Comparison of ENCODE assay signal across 2 cellular contexts in genomic region chr6:124919703-124920102, GRCh38. TPM values are rescaled to one million over a fixed set of nuclear protein-coding genes. Genes with fewer than 3 reads are reported as not detected.
"Had no signal": no experiment of that assay in that cellular context is flagged by ENCODE, and none has a peak within 500 bp of the region (broad histone marks: within the 10 kb centered on the region; RNA-seq: fewer than 3 reads in every experiment).

No MANE protein-coding gene starts in this region.

RNA-seq across cellular contexts. Expression of gene RNF217, which starts 42.5 kb away (rescaled TPM):
- total RNA-seq: HT-29 had no signal
- polyA plus RNA-seq: IgD-negative memory B cell had no signal
